Comparison of ENCODE assay signal across 5 cellular contexts in the genomic region with DNA sequence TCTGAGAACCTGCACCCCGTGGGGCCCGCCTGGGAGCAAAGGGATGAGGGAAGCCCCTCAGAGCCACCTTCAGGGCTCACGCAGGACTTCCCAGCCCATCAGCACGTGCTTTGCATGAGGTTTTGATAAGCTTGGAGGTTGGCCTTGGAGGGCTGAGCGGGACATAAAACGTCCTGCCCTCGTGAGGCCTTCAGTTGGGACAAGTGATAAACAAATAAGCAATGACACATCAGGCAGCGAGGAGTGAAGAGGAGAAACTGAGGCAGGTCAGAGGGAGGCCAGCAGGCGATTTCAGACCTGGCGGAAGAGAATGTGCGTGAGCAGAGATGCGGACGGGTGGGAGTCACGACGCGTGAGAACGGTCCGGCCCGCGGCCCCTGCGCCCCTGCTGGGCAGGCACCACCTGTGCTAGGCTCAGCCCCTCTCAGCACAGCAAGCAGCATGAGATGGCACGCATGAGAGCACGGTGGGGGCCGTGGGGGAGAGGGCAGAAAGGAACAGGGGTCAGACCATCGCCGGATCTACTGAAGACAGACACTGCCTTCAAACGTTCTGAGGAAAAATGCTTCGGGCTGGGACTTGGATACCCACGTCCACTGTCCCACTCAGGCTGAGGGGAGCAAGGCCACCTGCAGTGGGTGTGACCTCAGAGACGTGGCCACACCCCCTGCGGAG. TPM values are rescaled to one million over a fixed set of nuclear protein-coding genes. Genes with fewer than 3 reads are reported as not detected.
"Had no signal": no experiment of that assay in that cellular context is flagged by ENCODE, and none has a peak within 500 bp of the region (broad histone marks: within the 10 kb centered on the region; RNA-seq: fewer than 3 reads in every experiment).

No MANE protein-coding gene starts in this region.

RNA-seq across cellular contexts. Expression of gene ZDHHC11B, which starts 12.5 kb away (rescaled TPM):
- total RNA-seq: activated CD4-positive, alpha-beta memory T cell treated with anti-CD3 and anti-CD28 coated beads, Interleukin-2, amount 10 ng/mL, durations not matched to agents 7 days and 5 days; activated T-helper 1 cell treated with anti-CD3 and anti-CD28 coated beads, Interleukin-12 subunit alpha, Interleukin-12 subunit beta, Interleukin-2, Interleukin-4 antibody, amounts not matched to agents 30 ng/mL and 10 ng/mL and 1 ng/mL, durations not matched to agents 14 hours and 24 hours and 36 hours; IMR-90; MCF 10A; T-helper 1 cell treated with Interleukin-12 subunit alpha and Interleukin-12 subunit beta and Interleukin-4 antibody, amounts not matched to agents 30 ng/mL and 1 ng/mL, for 36 hours had no signal
